ENCODE assay signal across 17 cellular contexts in genomic region chr4:89108068-89108467, GRCh38. TPM values are rescaled to one million over a fixed set of nuclear protein-coding genes. Genes with fewer than 3 reads are reported as not detected.
A peak's percentile ranks its signal among the peaks of the same experiment; 100 is the strongest.
DNase-seq lines count a peak whose midpoint lies in the region; ATAC-seq and TF ChIP-seq lines count a peak whose summit lies in the region.
"Had no signal": no experiment of that assay in that cellular context is flagged by ENCODE, and none has a peak within 500 bp of the region (broad histone marks: within the 10 kb centered on the region; RNA-seq: fewer than 3 reads in every experiment).

No MANE protein-coding gene starts in this region.

- no peak overlapping the region for H3K27ac Mint-ChIP-seq in activated CD4-positive, alpha-beta T cell treated with anti-CD3 and anti-CD28 coated beads for 36 hours
- H3K27ac Mint-ChIP-seq in chondrocyte (ENCODE audit: unreplicated experiment) (no peak overlapping the region), progenitor cell of endocrine pancreas (no peak overlapping the region)

- H3K4me2 ChIP-seq in mammary epithelial cell (ENCODE audit: insufficient read depth, low read depth, low read length): no peak overlapping the region
- H3K4me2 ChIP-seq: BLaER1 had no signal

- no peaks in the 10 kb centered on the region for H3K9me3 ChIP-seq in mammary epithelial cell (replicated peaks; ENCODE audit: insufficient read depth, low read length)

- no peak overlapping the region for H3K4me3 ChIP-seq in mammary epithelial cell (replicated peaks in 1 of 3; ENCODE audit: insufficient read depth in 1 of 3, low read depth in 2 of 3, low read length in 3 of 3)
- H3K4me3 ChIP-seq: BLaER1 had no signal

- in situ Hi-C loops in mammary epithelial cell (cut with MboI; ENCODE audit: low sequenced_read_pairs in 2 of 2): no loop called here

- peaks cover 18% of the 10 kb centered on the region for H3K27me3 Mint-ChIP-seq in activated CD4-positive, alpha-beta T cell treated with anti-CD3 and anti-CD28 coated beads for 36 hours
- peaks cover 14% of the 10 kb centered on the region for H3K27me3 Mint-ChIP-seq in chondrocyte (ENCODE audit: low read depth)
- H3K27me3 Mint-ChIP-seq in progenitor cell of endocrine pancreas: peaks cover 21% of the 10 kb centered on the region

- dilution Hi-C loops in mammary epithelial cell (cut with HindIII; ENCODE audit: low sequenced_read_pairs): no loop called here

- no peak overlapping the region for H3K4me3 Mint-ChIP-seq in activated CD4-positive, alpha-beta T cell treated with anti-CD3 and anti-CD28 coated beads for 36 hours
- H3K4me3 Mint-ChIP-seq in chondrocyte (ENCODE audit: unreplicated experiment) (no peak overlapping the region), progenitor cell of endocrine pancreas (ENCODE audit: low read depth) (peak overlapping the region; percentile 3)

- no peak for ATAC-seq in activated CD4-positive, alpha-beta T cell treated with anti-CD3 and anti-CD28 coated beads for 36 hours
- ATAC-seq in GM19035 (IDR thresholded peaks at IDR 0.05; ENCODE audit: unreplicated experiment): no peak

- peaks cover 10% of the 10 kb centered on the region for H3K36me3 Mint-ChIP-seq in activated CD4-positive, alpha-beta T cell treated with anti-CD3 and anti-CD28 coated beads for 36 hours (ENCODE audit: low read depth)
- H3K36me3 Mint-ChIP-seq in chondrocyte (ENCODE audit: low read depth): no peaks in the 10 kb centered on the region
- H3K36me3 Mint-ChIP-seq in progenitor cell of endocrine pancreas (ENCODE audit: insufficient read depth): peaks cover 2% of the 10 kb centered on the region

- WGBS in mammary epithelial cell (ENCODE audit: low coverage, missing lambda C conversion rate): 89% methylated on average over 2 of the region's 3 CpGs

- H3K27me3 ChIP-seq in mammary epithelial cell (ENCODE audit: insufficient read depth, low read length): peaks cover 8% of the 10 kb centered on the region

- H3K4me1 Mint-ChIP-seq in activated CD4-positive, alpha-beta T cell treated with anti-CD3 and anti-CD28 coated beads for 36 hours: peaks cover 21% of the 10 kb centered on the region
- H3K4me1 Mint-ChIP-seq in chondrocyte (ENCODE audit: low read depth): peaks cover 18% of the 10 kb centered on the region
- H3K4me1 Mint-ChIP-seq in progenitor cell of endocrine pancreas (ENCODE audit: low read depth): peaks cover 16% of the 10 kb centered on the region

- H3K4me1 ChIP-seq in mammary epithelial cell (ENCODE audit: insufficient read depth, low read length): peaks cover 16% of the 10 kb centered on the region

- no peak overlapping the region for H2AFZ ChIP-seq in mammary epithelial cell (ENCODE audit: low read depth, low read length)

- H3K9me3 Mint-ChIP-seq in activated CD4-positive, alpha-beta T cell treated with anti-CD3 and anti-CD28 coated beads for 36 hours (ENCODE audit: low read depth): peaks cover 10% of the 10 kb centered on the region
- H3K9me3 Mint-ChIP-seq in chondrocyte (ENCODE audit: low read depth) (no peaks in the 10 kb centered on the region), progenitor cell of endocrine pancreas (ENCODE audit: low read depth) (no peaks in the 10 kb centered on the region)

- H3K79me2 ChIP-seq in mammary epithelial cell (ENCODE audit: insufficient read depth, low read length): peaks cover 4% of the 10 kb centered on the region

- peak; percentile 14 for DNase-seq in activated CD4-positive, alpha-beta T cell treated with anti-CD3 and anti-CD28 coated beads for 36 hours
- DNase-seq in activated CD4-positive, alpha-beta T cell treated with anti-CD3 and anti-CD28 coated beads for 48 hours: no peak
- DNase-seq in NAMALWA (ENCODE audit: low spot score) (peak; percentile 34), chondrocyte (ENCODE audit: low spot score) (peak; percentile 30), progenitor cell of endocrine pancreas (ENCODE audit: low spot score, unreplicated experiment) (no peak), NOMO-1 treated with DMSO at 0.1 percent for 48 hours (lab: John Stamatoyannopoulos, UW; ENCODE audit: unreplicated experiment) (no peak), mammary epithelial cell (no peak)
- DNase-seq: Karpas-422, MM.1S, NCI-H1417, NCI-H226, NCI-H774, OCI-M1, T-helper 9 cell had no signal

- intact Hi-C loops in activated CD4-positive, alpha-beta T cell treated with anti-CD3 and anti-CD28 coated beads for 36 hours (cut with DNase I, micrococcal nuclease): no loop called here
- intact Hi-C loops in mammary epithelial cell (cut with micrococcal nuclease): no loop called here

- no peaks in the 10 kb centered on the region for H4K20me1 ChIP-seq in mammary epithelial cell (ENCODE audit: insufficient read depth, low read length)
- H4K20me1 ChIP-seq: BLaER1 had no signal

- CTCF ChIA-PET in activated CD4-positive, alpha-beta T cell treated with anti-CD3 and anti-CD28 coated beads for 36 hours (lab: Charles Lee): interaction anchor here (0.7 kb wide), 1 partner anchor 316 kb away, joined by 3 read pairs; no protein-coding TSS in a partner anchor
- CTCF ChIA-PET in mammary epithelial cell (lab: Charles Lee; ENCODE audit: low non-redundant PET): no interaction called here

- POLR2A ChIA-PET in activated CD4-positive, alpha-beta T cell treated with anti-CD3 and anti-CD28 coated beads for 36 hours (lab: Charles Lee): no interaction called here

- H3K36me3 ChIP-seq in mammary epithelial cell (ENCODE audit: insufficient read depth, low read length): no peaks in the 10 kb centered on the region
- H3K36me3 ChIP-seq: BLaER1 had no signal

- TF ChIP-seq CTCF in chondrocyte (IDR thresholded peaks at IDR 0.05) (no peak), progenitor cell of endocrine pancreas (IDR thresholded peaks at IDR 0.05; ENCODE audit: unreplicated experiment) (no peak), mammary epithelial cell (conservative IDR thresholded peaks at IDR 0.05 in 1 of 2, IDR thresholded peaks at IDR 0.05 in 1 of 2; ENCODE audit: extremely low read depth in 1 of 2, insufficient read depth in 1 of 2, low read depth in 1 of 2, low read length in 2 of 2) (no peak)

- no peak overlapping the region for H3K27ac ChIP-seq in mammary epithelial cell (ENCODE audit: insufficient read depth, low read depth, low read length)
- H3K27ac ChIP-seq: BLaER1, RWPE1 had no signal

- H3K9ac ChIP-seq in mammary epithelial cell (ENCODE audit: insufficient read depth, low read length): no peak overlapping the region
- H3K9ac ChIP-seq: BLaER1 had no signal

- no TSS peak for BruUV-seq in mammary epithelial cell (replicated peaks; lab: Mats Ljungman, UMichigan)

RNA-seq across cellular contexts. Expression of gene TIGD2, which starts 3.3 kb away (rescaled TPM):
- total RNA-seq in activated CD4-positive, alpha-beta T cell treated with anti-CD3 and anti-CD28 coated beads for 36 hours: 1 to 10 TPM; 2.1 to 2.3 TPM
- total RNA-seq in chondrocyte: 4.3 to 5.2 TPM (median 5.1 TPM) in 3 replicates
- 9.2 and 9.8 TPM in 2 replicates for total RNA-seq in progenitor cell of endocrine pancreas
- 10 to 100 TPM; 14.7 to 14.8 TPM for total RNA-seq in mammary epithelial cell
- 3.4 TPM for polyA plus RNA-seq in mammary epithelial cell
- polyA minus RNA-seq in mammary epithelial cell: 2.3 TPM

RNA-seq across cellular contexts. Expression of gene FAM13A, which starts 51.1 kb away (rescaled TPM):
- 1 to 10 TPM; 5.0 to 5.1 TPM for total RNA-seq in activated CD4-positive, alpha-beta T cell treated with anti-CD3 and anti-CD28 coated beads for 36 hours
- total RNA-seq in chondrocyte: 10.5 to 17.6 TPM (median 10.5 TPM) in 3 replicates
- 29.5 and 31.2 TPM in 2 replicates for total RNA-seq in progenitor cell of endocrine pancreas
- total RNA-seq in mammary epithelial cell: 10 to 100 TPM in 1 of 2 donors, 1 to 10 TPM in 1; 7.8 to 12.8 TPM
- polyA plus RNA-seq in mammary epithelial cell: 4.7 TPM
- 12.5 TPM for polyA minus RNA-seq in mammary epithelial cell

Comparison
In these comparisons a context has a peak if more than half of its experiments do, and no peak if none do; other contexts are left out.
1. DNase-seq: peak in activated CD4-positive, alpha-beta T cell treated with anti-CD3 and anti-CD28 coated beads for 36 hours (single experiment), NAMALWA (single experiment) and chondrocyte (single experiment); none in activated CD4-positive, alpha-beta T cell treated with anti-CD3 and anti-CD28 coated beads for 48 hours (single experiment), progenitor cell of endocrine pancreas (single experiment), NOMO-1 treated with DMSO at 0.1 percent for 48 hours (single experiment) and mammary epithelial cell (single experiment).